ENCODE assay signal across 19 cellular contexts in the genomic region with DNA sequence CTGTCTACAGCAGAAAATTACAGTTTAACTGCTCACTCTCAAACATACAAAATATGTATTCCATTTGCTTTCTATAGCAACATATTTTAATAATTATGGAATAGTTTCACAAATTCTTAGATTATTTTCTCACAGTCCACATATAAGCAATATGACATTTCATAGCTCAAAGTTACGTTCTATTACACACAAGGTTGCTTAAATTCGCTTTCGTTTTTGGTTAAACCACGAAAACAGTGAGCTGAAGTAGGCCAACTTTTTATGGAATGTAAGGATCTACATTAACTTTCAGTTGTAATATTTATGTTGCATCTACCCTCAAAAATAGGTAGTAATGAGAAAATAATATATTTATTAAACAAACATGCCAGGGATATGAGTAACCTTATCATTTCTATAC.
"Had no signal": no experiment of that assay in that cellular context is flagged by ENCODE, and none has a peak within 500 bp of the region (broad histone marks: within the 10 kb centered on the region; RNA-seq: fewer than 3 reads in every experiment).

No MANE protein-coding gene starts in this region.

- H3K9me3 ChIP-seq: adrenal gland, colonic mucosa had no signal

- H3K4me1 ChIP-seq: adrenal gland, colonic mucosa had no signal

- DNase-seq: activated CD4-positive, alpha-beta T cell treated with anti-CD3 and anti-CD28 coated beads for 4 hours; activated CD8-positive, alpha-beta memory T cell treated with anti-CD3 and anti-CD28 coated beads, Interleukin-2, amount 50 U/mL, for 4 hours; activated CD8-positive, alpha-beta T cell treated with anti-CD3 and anti-CD28 coated beads for 36 hours; activated naive CD4-positive, alpha-beta T cell treated with anti-CD3 and anti-CD28 coated beads, Interleukin-2, amount 50 U/mL, for 16 hours; activated naive CD8-positive, alpha-beta T cell treated with anti-CD3 and anti-CD28 coated beads, Interleukin-2, amount 10 ng/mL, durations not matched to agents 7 days and 5 days; adrenal gland; anterior cingulate cortex; colonic mucosa; NCI-H1048; NCI-H146; NCI-H187 treated with DMSO at 0.1 percent for 48 hours; NCI-H2171; NCI-H2227 treated with DMSO at 0.1 percent for 48 hours; NCI-H526; NCI-H774; PC-3; SHP77 had no signal

- H3K27me3 ChIP-seq: adrenal gland, colonic mucosa had no signal

- H3K36me3 ChIP-seq: adrenal gland, colonic mucosa had no signal

- FAIRE-seq: RCC 7860 had no signal

- ATAC-seq: activated CD4-positive, CD25-positive, alpha-beta regulatory T cell treated with anti-CD3 and anti-CD28 coated beads, Interleukin-2, amount 50 U/mL, for 24 hours; activated CD8-positive, alpha-beta T cell treated with anti-CD3 and anti-CD28 coated beads for 36 hours; PC-3 had no signal

- H3K4me3 ChIP-seq: adrenal gland, colonic mucosa had no signal

- H3K27ac ChIP-seq: adrenal gland, colonic mucosa had no signal
